ENCODE assay signal across 19 cellular contexts in the genomic region with DNA sequence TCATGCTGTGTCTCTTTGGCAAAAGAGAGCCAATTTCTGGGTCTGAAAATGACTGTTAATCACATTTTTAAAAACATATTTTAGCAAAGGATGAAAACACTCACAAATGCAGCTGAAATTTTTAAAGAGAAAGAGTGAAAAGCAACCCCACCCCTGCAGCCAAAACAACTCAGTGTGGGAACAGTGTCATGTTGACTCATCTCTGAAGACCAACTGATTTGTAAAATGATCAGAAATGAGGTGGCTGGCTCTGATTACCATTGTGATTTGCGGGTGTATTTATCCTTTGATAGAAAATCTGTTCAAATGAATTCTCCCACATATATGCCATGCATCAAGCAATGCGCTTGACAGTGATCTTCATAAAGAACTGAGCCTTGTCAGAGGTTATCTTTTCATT.
DNase-seq lines count a peak whose midpoint lies in the region; ATAC-seq, FAIRE-seq and TF ChIP-seq lines count a peak whose summit lies in the region.
"Had no signal": no experiment of that assay in that cellular context is flagged by ENCODE, and none has a peak within 500 bp of the region (broad histone marks: within the 10 kb centered on the region; RNA-seq: fewer than 3 reads in every experiment).

No MANE protein-coding gene starts in this region.

- TF ChIP-seq EP300 in neural cell (conservative IDR thresholded peaks at IDR 0.05; ENCODE audit: poor library complexity, severe bottlenecking) = peak; percentile 33

- H3K36me3 ChIP-seq in bronchial epithelial cell (ENCODE audit: control insufficient read depth, insufficient read depth, low read length) (no peaks in the 10 kb centered on the region), neural cell (ENCODE audit: insufficient read depth, low read length) (no peaks in the 10 kb centered on the region), right lobe of liver (no peaks in the 10 kb centered on the region)
- H3K36me3 ChIP-seq: BE2C had no signal

- TF ChIP-seq POLR2A in GM12892 (IDR thresholded peaks at IDR 0.05; ENCODE audit: low read depth, low read length) (no peak), right lobe of liver (IDR thresholded peaks at IDR 0.05) (no peak)

- H3K79me2 ChIP-seq in neural cell (replicated peaks; ENCODE audit: insufficient read depth, low read length) = no peaks in the 10 kb centered on the region

- H4K20me1 ChIP-seq in neural cell (ENCODE audit: insufficient read depth) = no peaks in the 10 kb centered on the region

- no peaks in the 10 kb centered on the region for H3K4me1 Mint-ChIP-seq in stimulated activated naive CD8-positive, alpha-beta T cell treated with anti-CD3 and anti-CD28 coated beads, Interleukin-15, amount 100 ng/mL, for 72 hours
- peaks cover 4% of the 10 kb centered on the region for H3K4me1 Mint-ChIP-seq in mesothelial cell of epicardium
- H3K4me1 Mint-ChIP-seq: CD14-positive monocyte, GM23338 had no signal

- no peaks in the 10 kb centered on the region for H3K9me3 ChIP-seq in neural cell (ENCODE audit: low read length)
- H3K9me3 ChIP-seq in right lobe of liver = no peaks in the 10 kb centered on the region
- H3K9me3 ChIP-seq: BE2C had no signal

- H3K9ac ChIP-seq in neural cell (ENCODE audit: low read length) = no peak overlapping the region

- no peaks in the 10 kb centered on the region for H3K36me3 Mint-ChIP-seq in mesothelial cell of epicardium
- H3K36me3 Mint-ChIP-seq: CD14-positive monocyte; CD8-positive, alpha-beta T cell had no signal

- no peak overlapping the region for H3K4me3 Mint-ChIP-seq in stimulated activated naive CD8-positive, alpha-beta T cell treated with anti-CD3 and anti-CD28 coated beads, Interleukin-15, amount 100 ng/mL, for 72 hours
- H3K4me3 Mint-ChIP-seq in mesothelial cell of epicardium = no peak overlapping the region
- H3K4me3 Mint-ChIP-seq: CD14-positive monocyte; CD8-positive, alpha-beta T cell; GM23338 had no signal

- no peak for ATAC-seq in stimulated activated naive CD8-positive, alpha-beta T cell treated with anti-CD3 and anti-CD28 coated beads, Interleukin-15, amount 100 ng/mL, for 72 hours
- ATAC-seq in right lobe of liver = no peak
- ATAC-seq in left colon = no peak
- ATAC-seq: CD8-positive, alpha-beta T cell; GM23338 had no signal

- H3K9me3 Mint-ChIP-seq in stimulated activated naive CD8-positive, alpha-beta T cell treated with anti-CD3 and anti-CD28 coated beads, Interleukin-15, amount 100 ng/mL, for 72 hours = peaks cover 0 to 5% of the 10 kb centered on the region in 2 donors
- no peaks in the 10 kb centered on the region for H3K9me3 Mint-ChIP-seq in mesothelial cell of epicardium
- H3K9me3 Mint-ChIP-seq: CD8-positive, alpha-beta T cell; GM23338 had no signal

- TF ChIP-seq RAD21 in neural cell (conservative IDR thresholded peaks at IDR 0.05) = no peak

- H3K27me3 ChIP-seq in bronchial epithelial cell (ENCODE audit: control insufficient read depth, insufficient read depth, low read length) (no peaks in the 10 kb centered on the region), neural cell (ENCODE audit: insufficient read depth, low read depth, low read length) (no peaks in the 10 kb centered on the region), right lobe of liver (no peaks in the 10 kb centered on the region)

- no peaks in the 10 kb centered on the region for H3K4me1 ChIP-seq in right lobe of liver
- H3K4me1 ChIP-seq: BE2C had no signal

- intact Hi-C loops in right lobe of liver (cut with DNase I) = no loop called here
- intact Hi-C loops in left colon (cut with DNase I, micrococcal nuclease) = no loop called here

- no peaks in the 10 kb centered on the region for H3F3A ChIP-seq in neural cell (ENCODE audit: insufficient read depth, low read length, poor library complexity, severe bottlenecking)

- H3K27ac ChIP-seq in neural cell (ENCODE audit: low read length) (no peak overlapping the region), right lobe of liver (no peak overlapping the region)

- 74% methylated on average over 2 of the region's 2 CpGs for WGBS in right lobe of liver (ENCODE audit: insufficient coverage, low coverage, low lambda C conversion rate, missing lambda C conversion rate)

- no peak for TF ChIP-seq CTCF in bronchial epithelial cell (IDR thresholded peaks at IDR 0.05; ENCODE audit: insufficient read depth, low read length, severe bottlenecking)
- TF ChIP-seq CTCF in neural cell (IDR thresholded peaks at IDR 0.05; ENCODE audit: poor library complexity, severe bottlenecking) = no peak
- TF ChIP-seq CTCF in mesothelial cell of epicardium (IDR thresholded peaks at IDR 0.05; ENCODE audit: unreplicated experiment) = no peak
- TF ChIP-seq CTCF in right lobe of liver (IDR thresholded peaks at IDR 0.05) = no peak

- H3K9me2 ChIP-seq in neural cell (ENCODE audit: insufficient read depth, low read length) = no peaks in the 10 kb centered on the region

- no peak overlapping the region for H3K27ac Mint-ChIP-seq in stimulated activated naive CD8-positive, alpha-beta T cell treated with anti-CD3 and anti-CD28 coated beads, Interleukin-15, amount 100 ng/mL, for 72 hours
- H3K27ac Mint-ChIP-seq in mesothelial cell of epicardium = no peak overlapping the region
- H3K27ac Mint-ChIP-seq: CD14-positive monocyte; CD8-positive, alpha-beta T cell; GM23338 had no signal

- H3K4me2 ChIP-seq in neural cell (ENCODE audit: low read length) = no peak overlapping the region
- H3K4me2 ChIP-seq: GM23338 had no signal

- no peak overlapping the region for H2AFZ ChIP-seq in neural cell (ENCODE audit: low read depth, low read length)
- H2AFZ ChIP-seq: GM23338 had no signal

- H3K4me3 ChIP-seq in bronchial epithelial cell (ENCODE audit: low read depth, low read length) (no peak overlapping the region), neural cell (ENCODE audit: low read length) (no peak overlapping the region), right lobe of liver (no peak overlapping the region)
- H3K4me3 ChIP-seq: GM23338 had no signal

- H3K27me3 Mint-ChIP-seq in stimulated activated naive CD8-positive, alpha-beta T cell treated with anti-CD3 and anti-CD28 coated beads, Interleukin-15, amount 100 ng/mL, for 72 hours = no peaks in the 10 kb centered on the region
- peaks cover 46% of the 10 kb centered on the region for H3K27me3 Mint-ChIP-seq in mesothelial cell of epicardium (ENCODE audit: low read depth)

- FAIRE-seq in GM12892 (lab: Jason Lieb, UNC) (peak; percentile 14), bronchial epithelial cell (lab: Jason Lieb, UNC) (no peak)
- FAIRE-seq: A204.1, GM18507 had no signal

- no peak for DNase-seq in GM12892 (ENCODE audit: insufficient read length)
- DNase-seq in HT1080 (ENCODE audit: low read depth) = peak; percentile 23
- DNase-seq in bronchial epithelial cell (ENCODE audit: low read depth) = peak; percentile 4
- DNase-seq in stimulated activated naive CD8-positive, alpha-beta T cell treated with anti-CD3 and anti-CD28 coated beads, Interleukin-15, amount 100 ng/mL, for 72 hours = no peak
- DNase-seq in mesothelial cell of epicardium (ENCODE audit: low spot score in 2 of 2, unreplicated experiment in 2 of 2) = no peak
- DNase-seq in right lobe of liver = no peak
- no peak for DNase-seq in left colon
- DNase-seq: BE2C; CD8-positive, alpha-beta T cell; COR-L47; GF-D8; H7; IMR-90; KBM-7 had no signal

TF ChIP-seq in neural cell, 6 proteins besides CTCF, POLR2A, EP300 and RAD21:
- TF ChIP-seq MXI1 (conservative IDR thresholded peaks at IDR 0.05; ENCODE audit: poor library complexity, severe bottlenecking) (no peak), TAF1 (IDR thresholded peaks at IDR 0.05; ENCODE audit: low read depth) (no peak), EZH2 (IDR thresholded peaks at IDR 0.05; ENCODE audit: borderline replicate concordance, insufficient read depth, low read length, poor library complexity, severe bottlenecking) (no peak), SMC3 (conservative IDR thresholded peaks at IDR 0.05; ENCODE audit: poor library complexity) (no peak), POLR2AphosphoS5 (IDR thresholded peaks at IDR 0.05) (no peak)
- TF ChIP-seq, protein P1, sequence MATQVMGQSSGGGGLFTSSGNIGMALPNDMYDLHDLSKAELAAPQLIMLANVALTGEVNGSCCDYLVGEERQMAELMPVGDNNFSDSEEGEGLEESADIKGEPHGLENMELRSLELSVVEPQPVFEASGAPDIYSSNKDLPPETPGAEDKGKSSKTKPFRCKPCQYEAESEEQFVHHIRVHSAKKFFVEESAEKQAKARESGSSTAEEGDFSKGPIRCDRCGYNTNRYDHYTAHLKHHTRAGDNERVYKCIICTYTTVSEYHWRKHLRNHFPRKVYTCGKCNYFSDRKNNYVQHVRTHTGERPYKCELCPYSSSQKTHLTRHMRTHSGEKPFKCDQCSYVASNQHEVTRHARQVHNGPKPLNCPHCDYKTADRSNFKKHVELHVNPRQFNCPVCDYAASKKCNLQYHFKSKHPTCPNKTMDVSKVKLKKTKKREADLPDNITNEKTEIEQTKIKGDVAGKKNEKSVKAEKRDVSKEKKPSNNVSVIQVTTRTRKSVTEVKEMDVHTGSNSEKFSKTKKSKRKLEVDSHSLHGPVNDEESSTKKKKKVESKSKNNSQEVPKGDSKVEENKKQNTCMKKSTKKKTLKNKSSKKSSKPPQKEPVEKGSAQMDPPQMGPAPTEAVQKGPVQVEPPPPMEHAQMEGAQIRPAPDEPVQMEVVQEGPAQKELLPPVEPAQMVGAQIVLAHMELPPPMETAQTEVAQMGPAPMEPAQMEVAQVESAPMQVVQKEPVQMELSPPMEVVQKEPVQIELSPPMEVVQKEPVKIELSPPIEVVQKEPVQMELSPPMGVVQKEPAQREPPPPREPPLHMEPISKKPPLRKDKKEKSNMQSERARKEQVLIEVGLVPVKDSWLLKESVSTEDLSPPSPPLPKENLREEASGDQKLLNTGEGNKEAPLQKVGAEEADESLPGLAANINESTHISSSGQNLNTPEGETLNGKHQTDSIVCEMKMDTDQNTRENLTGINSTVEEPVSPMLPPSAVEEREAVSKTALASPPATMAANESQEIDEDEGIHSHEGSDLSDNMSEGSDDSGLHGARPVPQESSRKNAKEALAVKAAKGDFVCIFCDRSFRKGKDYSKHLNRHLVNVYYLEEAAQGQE (IDR thresholded peaks at IDR 0.05; ENCODE audit: borderline replicate concordance) = no peak
TF ChIP-seq in neural cell: peak in this region for 0.

Comparison
In these comparisons a context has a peak if more than half of its experiments do, and no peak if none do; other contexts are left out.
1. DNase-seq: peak in HT1080 (single experiment) and bronchial epithelial cell (single experiment); none in GM12892 (single experiment), stimulated activated naive CD8-positive, alpha-beta T cell treated with anti-CD3 and anti-CD28 coated beads, Interleukin-15, amount 100 ng/mL, for 72 hours (0 of 2), mesothelial cell of epicardium (0 of 2), right lobe of liver (0 of 3) and left colon (0 of 2).